ENCODE assay signal across 23 cellular contexts in genomic region chr7:36602975-36603887, GRCh38.
DNase-seq lines count a peak whose midpoint lies in the region; ATAC-seq lines count a peak whose summit lies in the region.
"Had no signal": no experiment of that assay in that cellular context is flagged by ENCODE, and none has a peak within 500 bp of the region (broad histone marks: within the 10 kb centered on the region; RNA-seq: fewer than 3 reads in every experiment).

No MANE protein-coding gene starts in this region.

- H3K27me3 Mint-ChIP-seq in activated T-cell treated with anti-CD3 and anti-CD28 coated beads, Interleukin-2, amount 50 U/mL, for 72 hours (ENCODE audit: low read depth) = no peaks in the 10 kb centered on the region
- no peaks in the 10 kb centered on the region for H3K27me3 Mint-ChIP-seq in activated CD8-positive, alpha-beta T cell treated with anti-CD3 and anti-CD28 coated beads, Interleukin-2, amount 10 ng/mL, durations not matched to agents 7 days and 5 days (ENCODE audit: low read depth)
- no peaks in the 10 kb centered on the region for H3K27me3 Mint-ChIP-seq in stimulated activated naive CD8-positive, alpha-beta T cell treated with anti-CD3 and anti-CD28 coated beads, Interleukin-15, amount 100 ng/mL, for 72 hours

- CTCF ChIA-PET in activated CD8-positive, alpha-beta T cell treated with anti-CD3 and anti-CD28 coated beads, Interleukin-2, amount 10 ng/mL, durations not matched to agents 7 days and 5 days (lab: Charles Lee) = interaction anchor here (1.0 to 1.2 kb wide), 4 partner anchors 15 to 384 kb away, joined by 3 read pairs; no protein-coding TSS in a partner anchor

- H3K9me3 ChIP-seq in MG63 = no peaks in the 10 kb centered on the region
- H3K9me3 ChIP-seq: BE2C, heart left ventricle had no signal

- H3K9me3 Mint-ChIP-seq in activated T-cell treated with anti-CD3 and anti-CD28 coated beads, Interleukin-2, amount 50 U/mL, for 72 hours = no peaks in the 10 kb centered on the region
- H3K9me3 Mint-ChIP-seq in activated CD8-positive, alpha-beta T cell treated with anti-CD3 and anti-CD28 coated beads, Interleukin-2, amount 10 ng/mL, durations not matched to agents 7 days and 5 days (ENCODE audit: insufficient read depth) = no peaks in the 10 kb centered on the region
- no peaks in the 10 kb centered on the region for H3K9me3 Mint-ChIP-seq in stimulated activated naive CD8-positive, alpha-beta T cell treated with anti-CD3 and anti-CD28 coated beads, Interleukin-15, amount 100 ng/mL, for 72 hours

- DNase-seq in activated T-cell treated with anti-CD3 and anti-CD28 coated beads, Interleukin-2, amount 50 U/mL, for 72 hours = peak; percentile 33 to 34
- DNase-seq in activated T-cell treated with anti-CD3 and anti-CD28 coated beads for 4 hours (no peak), islet precursor cell (peak; percentile 17), MG63 (no peak), NCI-H2029 treated with DMSO at 0.1 percent for 48 hours (lab: John Stamatoyannopoulos, UW) (no peak)
- no peak for DNase-seq in activated CD8-positive, alpha-beta T cell treated with anti-CD3 and anti-CD28 coated beads, Interleukin-2, amount 10 ng/mL, durations not matched to agents 7 days and 5 days
- peak in 1 of 2 donors; percentile 40 for DNase-seq in stimulated activated naive CD8-positive, alpha-beta T cell treated with anti-CD3 and anti-CD28 coated beads, Interleukin-15, amount 100 ng/mL, for 72 hours
- DNase-seq: amniotic stem cell; BE2C; Calu3; dorsolateral prefrontal cortex; EL; heart left ventricle; NCI-H1694 treated with DMSO at 0.1 percent for 48 hours; NCI-H526 treated with DMSO at 0.1 percent for 48 hours; nucleus accumbens; RPMI8226; stimulated activated CD4-positive, alpha-beta T cell treated with anti-CD3 and anti-CD28 coated beads, Interleukin-4, amount 100 ng/mL, for 1 hour; trophoblast cell; WERI-Rb-1 had no signal

- peaks cover 2 to 3% of the 10 kb centered on the region in 2 donors for H3K36me3 Mint-ChIP-seq in activated T-cell treated with anti-CD3 and anti-CD28 coated beads, Interleukin-2, amount 50 U/mL, for 72 hours (ENCODE audit: insufficient read depth in 2 of 2)
- peaks cover 5% of the 10 kb centered on the region for H3K36me3 Mint-ChIP-seq in activated CD8-positive, alpha-beta T cell treated with anti-CD3 and anti-CD28 coated beads, Interleukin-2, amount 10 ng/mL, durations not matched to agents 7 days and 5 days (ENCODE audit: low read depth)

- POLR2A ChIA-PET in activated CD8-positive, alpha-beta T cell treated with anti-CD3 and anti-CD28 coated beads, Interleukin-2, amount 10 ng/mL, durations not matched to agents 7 days and 5 days (lab: Charles Lee) = no interaction called here

- peak overlapping the region; percentile 57 to 70 for H3K4me3 Mint-ChIP-seq in activated T-cell treated with anti-CD3 and anti-CD28 coated beads, Interleukin-2, amount 50 U/mL, for 72 hours
- H3K4me3 Mint-ChIP-seq in activated CD8-positive, alpha-beta T cell treated with anti-CD3 and anti-CD28 coated beads, Interleukin-2, amount 10 ng/mL, durations not matched to agents 7 days and 5 days = no peak overlapping the region
- H3K4me3 Mint-ChIP-seq in stimulated activated naive CD8-positive, alpha-beta T cell treated with anti-CD3 and anti-CD28 coated beads, Interleukin-15, amount 100 ng/mL, for 72 hours = peak overlapping the region; percentile 5 to 29

- H3K4me3 ChIP-seq in MG63 = no peak overlapping the region
- H3K4me3 ChIP-seq: dorsolateral prefrontal cortex, heart left ventricle, SK-N-MC, smooth muscle cell had no signal

- H3K36me3 ChIP-seq in MG63 = no peaks in the 10 kb centered on the region
- H3K36me3 ChIP-seq: BE2C, WERI-Rb-1 had no signal

- no peaks in the 10 kb centered on the region for H3K27me3 ChIP-seq in MG63
- H3K27me3 ChIP-seq: BE2C, dorsolateral prefrontal cortex had no signal

- H3K4me1 Mint-ChIP-seq in activated T-cell treated with anti-CD3 and anti-CD28 coated beads, Interleukin-2, amount 50 U/mL, for 72 hours (ENCODE audit: low read depth) = peaks cover 87% of the 10 kb centered on the region
- H3K4me1 Mint-ChIP-seq in activated CD8-positive, alpha-beta T cell treated with anti-CD3 and anti-CD28 coated beads, Interleukin-2, amount 10 ng/mL, durations not matched to agents 7 days and 5 days (ENCODE audit: low read depth) = peaks cover 56% of the 10 kb centered on the region
- peaks cover 76% of the 10 kb centered on the region for H3K4me1 Mint-ChIP-seq in stimulated activated naive CD8-positive, alpha-beta T cell treated with anti-CD3 and anti-CD28 coated beads, Interleukin-15, amount 100 ng/mL, for 72 hours

- ATAC-seq in activated T-cell treated with anti-CD3 and anti-CD28 coated beads, Interleukin-2, amount 50 U/mL, for 72 hours (replicated peaks in 1 of 2) = peak; percentile 64 to 65
- ATAC-seq in activated CD8-positive, alpha-beta T cell treated with anti-CD3 and anti-CD28 coated beads, Interleukin-2, amount 10 ng/mL, durations not matched to agents 7 days and 5 days = no peak
- ATAC-seq in stimulated activated naive CD8-positive, alpha-beta T cell treated with anti-CD3 and anti-CD28 coated beads, Interleukin-15, amount 100 ng/mL, for 72 hours = peak; percentile 77
- no peak for ATAC-seq in HG02884 (IDR thresholded peaks at IDR 0.05; ENCODE audit: unreplicated experiment)
- ATAC-seq: heart left ventricle had no signal

- H3K27ac Mint-ChIP-seq in activated T-cell treated with anti-CD3 and anti-CD28 coated beads, Interleukin-2, amount 50 U/mL, for 72 hours = peak overlapping the region; percentile 85
- H3K27ac Mint-ChIP-seq in activated CD8-positive, alpha-beta T cell treated with anti-CD3 and anti-CD28 coated beads, Interleukin-2, amount 10 ng/mL, durations not matched to agents 7 days and 5 days = peak overlapping the region; percentile 37
- H3K27ac Mint-ChIP-seq in stimulated activated naive CD8-positive, alpha-beta T cell treated with anti-CD3 and anti-CD28 coated beads, Interleukin-15, amount 100 ng/mL, for 72 hours = peak overlapping the region in 1 of 2 donors; percentile 25

Comparison
In these comparisons a context has a peak if more than half of its experiments do, and no peak if none do; other contexts are left out.
1. DNase-seq: peak in activated T-cell treated with anti-CD3 and anti-CD28 coated beads, Interleukin-2, amount 50 U/mL, for 72 hours (2 of 2) and islet precursor cell (single experiment); none in activated T-cell treated with anti-CD3 and anti-CD28 coated beads for 4 hours (single experiment), activated CD8-positive, alpha-beta T cell treated with anti-CD3 and anti-CD28 coated beads, Interleukin-2, amount 10 ng/mL, durations not matched to agents 7 days and 5 days (single experiment), MG63 (single experiment) and NCI-H2029 treated with DMSO at 0.1 percent for 48 hours (single experiment).
2. ATAC-seq: peak in activated T-cell treated with anti-CD3 and anti-CD28 coated beads, Interleukin-2, amount 50 U/mL, for 72 hours (2 of 2) and stimulated activated naive CD8-positive, alpha-beta T cell treated with anti-CD3 and anti-CD28 coated beads, Interleukin-15, amount 100 ng/mL, for 72 hours (single experiment); none in activated CD8-positive, alpha-beta T cell treated with anti-CD3 and anti-CD28 coated beads, Interleukin-2, amount 10 ng/mL, durations not matched to agents 7 days and 5 days (single experiment) and HG02884 (single experiment).